Comparison of ENCODE assay signal across 8 cellular contexts in genomic region chr12:10721654-10722501, GRCh38. TPM values are rescaled to one million over a fixed set of nuclear protein-coding genes. Genes with fewer than 3 reads are reported as not detected.
DNase-seq lines count a peak whose midpoint lies in the region; ATAC-seq and TF ChIP-seq lines count a peak whose summit lies in the region.

No MANE protein-coding gene starts in this region.

- ATAC-seq in GM21423 (IDR thresholded peaks at IDR 0.05; ENCODE audit: unreplicated experiment) = peak; percentile 40

- H3K4me3 ChIP-seq in Jurkat, Clone E6-1 (ENCODE audit: low read length) = peak overlapping the region; percentile 89

- H3K27ac ChIP-seq in C4-2B = peak overlapping the region; percentile 90

- no peak for TF ChIP-seq CTCF in C4-2B (conservative IDR thresholded peaks at IDR 0.05)

- peak; percentile 82 for DNase-seq in Jurkat, Clone E6-1 (ENCODE audit: low read depth, low spot score)
- DNase-seq in SW480 (ENCODE audit: low spot score) (peak; percentile 97), astrocyte of the hippocampus (ENCODE audit: low read depth, low spot score) (peak; percentile 96), hepatic stellate cell (ENCODE audit: low spot score) (peak; percentile 84), putamen (ENCODE audit: low spot score) (peak; percentile 55), COR-L47 (lab: John Stamatoyannopoulos, UW) (no peak)

RNA-seq across cellular contexts. Expression of gene YBX3, which starts 1.2 kb away (rescaled TPM):
- 174 TPM for polyA plus RNA-seq in Jurkat, Clone E6-1 (2012; ENCODE audit: insufficient read depth, insufficient read length)

RNA-seq across cellular contexts. Expression of gene STYK1, which starts 48.0 kb away (rescaled TPM):
- polyA plus RNA-seq in Jurkat, Clone E6-1 (2012; ENCODE audit: insufficient read depth, insufficient read length) = not detected
